ENCODE assay signal across 10 cellular contexts in genomic region chr2:188284251-188284650, GRCh38. TPM values are rescaled to one million over a fixed set of nuclear protein-coding genes. Genes with fewer than 3 reads are reported as not detected.
DNase-seq lines count a peak whose midpoint lies in the region; ATAC-seq, FAIRE-seq and TF ChIP-seq lines count a peak whose summit lies in the region.
"Not testable (repeated sequence)": the region's sequence is repeated elsewhere in the genome, so short reads cannot be mapped to it uniquely, and the experiment has no call there.
"Had no signal": no experiment of that assay in that cellular context is flagged by ENCODE, and none has a peak within 500 bp of the region (broad histone marks: within the 10 kb centered on the region; RNA-seq: fewer than 3 reads in every experiment).

No MANE protein-coding gene starts in this region.

- H3K23ac ChIP-seq in H1 (ENCODE audit: insufficient read length), result not testable (repeated sequence)

- H2BK12ac ChIP-seq in H1 (ENCODE audit: low read depth, low read length), result not testable (repeated sequence)

- H3K9me2 ChIP-seq in GM23338 (ENCODE audit: insufficient read depth), result not testable (repeated sequence)

- H3F3A ChIP-seq in GM23338 (replicated peaks; ENCODE audit: low read depth), result not testable (repeated sequence)

- H3K79me2 ChIP-seq in GM23338 (replicated peaks; ENCODE audit: insufficient read depth); GM12878 (ENCODE audit: control insufficient read depth, insufficient read depth, low read length); H1 (ENCODE audit: control insufficient read depth in 1 of 2, insufficient read depth in 2 of 2, low read length in 2 of 2): not testable (repeated sequence)

- H3K4me1 ChIP-seq in GM23338 (ENCODE audit: insufficient read depth), result peaks cover 18% of the 10 kb centered on the region
- not testable (repeated sequence) for H3K4me1 ChIP-seq in GM12878 (ENCODE audit: control insufficient read depth, insufficient read depth, low read length); H1 (replicated peaks in 1 of 4; ENCODE audit: control insufficient read depth in 3 of 4, insufficient read depth in 4 of 4, low read length in 3 of 4)

- H4K20me1 ChIP-seq in GM23338 (replicated peaks; ENCODE audit: insufficient read depth); GM12878 (ENCODE audit: control insufficient read depth, insufficient read depth); H1 (replicated peaks in 1 of 2; ENCODE audit: control insufficient read depth in 1 of 2, insufficient read depth in 2 of 2, low read length in 2 of 2): not testable (repeated sequence)

- peak overlapping the region; percentile 48; the same call in 1 of the 2 replicates for H3K18ac ChIP-seq in H1 (ENCODE audit: extremely low read depth, low read length)

- H3K4ac ChIP-seq in H1 (replicated peaks; ENCODE audit: insufficient read length, low read depth, low read length), result not testable (repeated sequence)

- not testable (repeated sequence) for TF ChIP-seq CTCF in 22Rv1 (IDR thresholded peaks at IDR 0.05); GM23338 (conservative IDR thresholded peaks at IDR 0.05; ENCODE audit: low read depth in 2 of 2); GM12878 (IDR thresholded peaks at IDR 0.05 in 2 of 3, conservative IDR thresholded peaks at IDR 0.05 in 1 of 3; ENCODE audit: control insufficient read depth in 2 of 3, extremely low read depth in 1 of 3, insufficient read depth in 1 of 3, low read depth in 3 of 3, low read length in 3 of 3); H1 (IDR thresholded peaks at IDR 0.05; ENCODE audit: control extremely low read depth in 1 of 3, insufficient read depth in 1 of 3, low read depth in 1 of 3, low read length in 3 of 3); progenitor cell of endocrine pancreas (IDR thresholded peaks at IDR 0.05; ENCODE audit: unreplicated experiment)

- H3K36me3 Mint-ChIP-seq in GM23338 (ENCODE audit: low read depth), result peaks cover 34% of the 10 kb centered on the region; the same call in 2 of the 3 replicates
- not testable (repeated sequence) for H3K36me3 Mint-ChIP-seq in progenitor cell of endocrine pancreas (ENCODE audit: insufficient read depth)

- H3K9ac ChIP-seq in GM12878 (ENCODE audit: control insufficient read depth, insufficient read depth, low read length); H1 (replicated peaks in 1 of 4; ENCODE audit: extremely low read depth in 1 of 4, low read depth in 3 of 4, low read length in 3 of 4): not testable (repeated sequence)

- H2BK20ac ChIP-seq in H1 (ENCODE audit: low read length), result not testable (repeated sequence)

- not testable (repeated sequence) for H3K23me2 ChIP-seq in H1 (ENCODE audit: low read depth, low read length)

- H4K8ac ChIP-seq in H1 (ENCODE audit: extremely low read depth, insufficient read depth, low read length), result not testable (repeated sequence)

- BruUV-seq in GM12878 (replicated peaks; lab: Mats Ljungman, UMichigan), result not testable (repeated sequence)

- not testable (repeated sequence) for TF ChIP-seq EP300 in GM12878 (IDR thresholded peaks at IDR 0.05; ENCODE audit: borderline replicate concordance in 1 of 2, control insufficient read depth in 1 of 2, low read depth in 2 of 2, low read length in 2 of 2); H1 (IDR thresholded peaks at IDR 0.05; ENCODE audit: borderline replicate concordance in 1 of 2, low read depth in 2 of 2, low read length in 2 of 2)

- in situ Hi-C loops in GM12878 (cut with MboI), result not testable (repeated sequence)

- H3K27me3 Mint-ChIP-seq in GM23338 (ENCODE audit: insufficient read depth, low read depth, poor library complexity); progenitor cell of endocrine pancreas: not testable (repeated sequence)

- not testable (repeated sequence) for H2AK5ac ChIP-seq in H1 (ENCODE audit: low read depth, low read length)

- not testable (repeated sequence) for H3K9me3 Mint-ChIP-seq in GM23338
- H3K9me3 Mint-ChIP-seq in progenitor cell of endocrine pancreas (ENCODE audit: low read depth), result peaks cover 18% of the 10 kb centered on the region

- POLR2A ChIA-PET in GM12878 (lab: Charles Lee); H1 (lab: Charles Lee; ENCODE audit: partially characterized antibody): not testable (repeated sequence)

- H3K27me3 ChIP-seq in GM23338 (ENCODE audit: insufficient read depth); GM12878 (replicated peaks in 1 of 2; ENCODE audit: control insufficient read depth in 2 of 2, insufficient read depth in 2 of 2, low read length in 1 of 2); H1 (replicated peaks in 1 of 4; ENCODE audit: control insufficient read depth in 3 of 4, extremely low read depth in 1 of 4, insufficient read depth in 3 of 4, low read length in 3 of 4): not testable (repeated sequence)

- H3K56ac ChIP-seq in H1 (replicated peaks; ENCODE audit: insufficient read length, low read depth, low read length), result not testable (repeated sequence)

- CTCF ChIA-PET in GM12878 (lab: Yijun Ruan, JAX); H1 (lab: Charles Lee; ENCODE audit: partially characterized antibody): not testable (repeated sequence)

- TF ChIP-seq RAD21 in GM12878 (IDR thresholded peaks at IDR 0.05; ENCODE audit: insufficient read depth, low read depth, low read length); H1 (IDR thresholded peaks at IDR 0.05 in 1 of 2, conservative IDR thresholded peaks at IDR 0.05 in 1 of 2; ENCODE audit: low read depth in 2 of 2, low read length in 2 of 2): not testable (repeated sequence)

- not testable (repeated sequence) for H2BK5ac ChIP-seq in H1 (ENCODE audit: low read depth, low read length)

- not testable (repeated sequence) for H3K4me2 ChIP-seq in GM23338; GM12878 (ENCODE audit: control insufficient read depth, insufficient read depth); H1 (ENCODE audit: insufficient read depth in 1 of 2, low read depth in 2 of 2, low read length in 2 of 2)

- H3K9me3 ChIP-seq in GM12878 (replicated peaks; ENCODE audit: control insufficient read depth, insufficient read depth, low read length); H1 (ENCODE audit: insufficient read depth in 2 of 2, low read depth in 1 of 2, low read length in 1 of 2): not testable (repeated sequence)

- H3K4me1 Mint-ChIP-seq in GM23338, result peaks cover 48% of the 10 kb centered on the region
- H3K4me1 Mint-ChIP-seq in progenitor cell of endocrine pancreas (ENCODE audit: low read depth), result not testable (repeated sequence)

- intact Hi-C loops in GM12878 (cut with micrococcal nuclease; ENCODE audit: unreplicated experiment), result not testable (repeated sequence)

- not testable (repeated sequence) for H4K91ac ChIP-seq in H1 (replicated peaks; ENCODE audit: insufficient read length, low read length)

- RAD21 ChIA-PET in GM12878 (lab: Charles Lee; ENCODE audit: unreplicated experiment), result not testable (repeated sequence)

- not testable (repeated sequence) for H3K4me3 ChIP-seq in GM23338; GM12878; H1 (ENCODE audit: extremely low read depth in 1 of 4, insufficient read depth in 2 of 4, low read depth in 3 of 4, low read length in 4 of 4)

- not testable (repeated sequence) for H3K79me1 ChIP-seq in H1 (ENCODE audit: low read depth, low read length)

- H3K36me3 ChIP-seq in GM23338 (ENCODE audit: insufficient read depth); GM12878 (ENCODE audit: control insufficient read depth in 2 of 2, insufficient read depth in 2 of 2, low read length in 1 of 2); H1 (ENCODE audit: control insufficient read depth in 2 of 4, insufficient read depth in 4 of 4, low read length in 3 of 4): not testable (repeated sequence)

- not testable (repeated sequence) for TF ChIP-seq POLR2A in GM12878 (IDR thresholded peaks at IDR 0.05; ENCODE audit: low read depth, low read length); H1 (IDR thresholded peaks at IDR 0.05; ENCODE audit: control extremely low read depth in 1 of 2, low read depth in 2 of 2, low read length in 2 of 2)

- H3K4me3 Mint-ChIP-seq in GM23338, result peak overlapping the region; percentile 51; the same call in 2 of the 3 replicates
- not testable (repeated sequence) for H3K4me3 Mint-ChIP-seq in progenitor cell of endocrine pancreas (ENCODE audit: low read depth)

- H2BK120ac ChIP-seq in H1 (replicated peaks; ENCODE audit: low read depth, low read length), result not testable (repeated sequence)

- H4K5ac ChIP-seq in H1 (ENCODE audit: insufficient read length, low read depth, low read length), result not testable (repeated sequence)

- SMC1A ChIA-PET in GM12878 (lab: Charles Lee; ENCODE audit: uncharacterized antibody, unreplicated experiment), result interaction anchor here (1.0 kb wide), 1 partner anchor 87 kb away, joined by 3 read pairs; no protein-coding TSS in a partner anchor

- FAIRE-seq in GM12878 (lab: Jason Lieb, UNC); H1 (lab: Jason Lieb, UNC): not testable (repeated sequence)

- not testable (repeated sequence) for ATAC-seq in GM23338, GM12878

- H2AFZ ChIP-seq in GM23338; GM12878 (ENCODE audit: control insufficient read depth, low read depth, low read length); H1 (ENCODE audit: low read length): not testable (repeated sequence)

- not testable (repeated sequence) for H3K14ac ChIP-seq in H1 (ENCODE audit: insufficient read length)

- not testable (repeated sequence) for H2BK15ac ChIP-seq in H1 (ENCODE audit: low read length)

- 0 out of 2 replicates have a peak overlapping the region, but pooled peaks have one; percentile 81 for H3K27ac Mint-ChIP-seq in GM23338
- peak overlapping the region; percentile 56 for H3K27ac Mint-ChIP-seq in progenitor cell of endocrine pancreas

- peak overlapping the region; percentile 12; the same call in 1 of the 2 replicates for H3K27ac ChIP-seq in 22Rv1
- not testable (repeated sequence) for H3K27ac ChIP-seq in GM23338 (ENCODE audit: low read depth); GM12878 (ENCODE audit: control insufficient read depth, insufficient read depth); H1 (ENCODE audit: low read depth, low read length)

- WGBS in GM12878 (ENCODE audit: insufficient coverage, insufficient replicate concordance, low lambda C conversion rate, missing lambda C conversion rate), result 3% methylated on average over 3 of the region's 3 CpGs
- 84% methylated on average over 3 of the region's 3 CpGs; no CpG with 5 or more reads in 1 of the 2 experiments for WGBS in H1 (ENCODE audit: extremely low coverage in 1 of 2, insufficient coverage in 1 of 2, insufficient read length in 1 of 2, insufficient replicate concordance in 2 of 2, low coverage in 1 of 2, low lambda C conversion rate in 2 of 2, missing lambda C conversion rate in 1 of 2), 2 experiments

- DNase-seq in GM23338 (ENCODE audit: low spot score); GM12878 (ENCODE audit: low read depth, low spot score); H1 (ENCODE audit: low read depth in 1 of 2, low spot score in 2 of 2); progenitor cell of endocrine pancreas (ENCODE audit: low spot score, unreplicated experiment): not testable (repeated sequence)
- DNase-seq in OCI-M1 (lab: John Stamatoyannopoulos, UW), result peak; percentile 28

RNA-seq across cellular contexts. Expression of gene GULP1, which starts 7.4 kb away (rescaled TPM):
- total RNA-seq in GM23338 (2014; rRNA removed; shearing (Covaris generic)), result 181 and 200 TPM in 2 replicates
- polyA plus RNA-seq in GM23338 (2016; fragmentation: Nextera tagmentation; extraction: Ambion mirVana) (75.3 and 94.6 TPM in 2 replicates), GM12878 (2011; rRNA removed) (1.3 and 2.1 TPM in 2 replicates), GM12878 (2014; fragmentation: Illumina TruSeq; extraction: Trizol) (not detected in 2 replicates), GM12878 (2014; fragmentation: Nextera tagmentation; extraction: Ambion mirVana) (under 1 TPM in 1 of 2 experiments, not detected in 1; 0.02 TPM), GM12878 (2014; rRNA removed) (not detected in 2 replicates), GM12878 (2016; fragmentation: Nextera tagmentation; extraction: Ambion mirVana) (under 1 TPM; 0.15 to 0.39 TPM), H1 (2011; rRNA removed) (56.4 and 69.7 TPM in 2 replicates)
- 0.04 TPM in 1 of 2 replicates, not detected in the other for total RNA-seq in GM12878 (2013; cell fraction: nucleolus; rRNA removed)
- total RNA-seq in GM12878 (2014; rRNA removed) (not detected in 2 replicates), GM12878 (2014; rRNA removed; fragmentation: Illumina TruSeq; extraction: Trizol) (0.09 TPM in 1 of 2 replicates, not detected in the other), GM12878 (2021) (0.13 TPM in 1 of 2 replicates, not detected in the other), progenitor cell of endocrine pancreas (35.3 and 39.4 TPM in 2 replicates)
- polyA plus RNA-seq in GM12878 (2011; ENCODE audit: low read depth), result not detected
- 0.58 and 0.85 TPM in 2 replicates for polyA plus RNA-seq in GM12878 (2011; cell fraction: cytosol; rRNA removed)
- 0.35 and 0.54 TPM in 2 replicates for polyA plus RNA-seq in GM12878 (2011; cell fraction: nucleus; rRNA removed)
- 0.03 TPM in 1 of 2 replicates, not detected in the other for polyA plus RNA-seq in GM12878 (2012)
- 0.98 and 2.6 TPM in 2 replicates for polyA minus RNA-seq in GM12878 (2011; rRNA and poly(A)+ RNA removed)
- polyA minus RNA-seq in GM12878 (2011; cell fraction: cytosol; rRNA and poly(A)+ RNA removed), result not detected in 2 replicates
- 0.97 and 1.5 TPM in 2 replicates for polyA minus RNA-seq in GM12878 (2011; cell fraction: nucleus; rRNA and poly(A)+ RNA removed)
- 130 and 139 TPM in 2 replicates for total RNA-seq in H1 (2021; fragmentation: NEBNext Ultra II Directional; extraction: Animal tissue kit (Norgen Biotek cat#: 25700))
- 69.1 TPM for polyA plus RNA-seq in H1 (2011; cell fraction: cytosol; rRNA removed)
- polyA plus RNA-seq in H1 (2011; cell fraction: nucleus; rRNA removed), result 80.6 TPM
- polyA plus RNA-seq in H1 (2012, experiment 1 of 2), result 64.6 to 96.2 TPM (median 88.8 TPM) in 4 replicates
- 8.6 TPM for polyA plus RNA-seq in H1 (2012, experiment 2 of 2)
- polyA plus RNA-seq in H1 (2013, experiment 1 of 2), result 131 TPM
- polyA plus RNA-seq in H1 (2013, experiment 2 of 2), result 136 TPM
- polyA minus RNA-seq in H1 (2011; rRNA and poly(A)+ RNA removed), result 101 and 170 TPM in 2 replicates
- polyA minus RNA-seq in H1 (2011; cell fraction: cytosol; rRNA and poly(A)+ RNA removed), result 112 TPM
- 251 TPM for polyA minus RNA-seq in H1 (2011; cell fraction: nucleus; rRNA and poly(A)+ RNA removed)
- total RNA-seq: CD4-positive, alpha-beta memory T cell; CD4-positive, CD25-positive, alpha-beta regulatory T cell; CD8-positive, alpha-beta memory T cell had no signal
- polyA plus RNA-seq: CD14-positive monocyte; CD4-positive, alpha-beta memory T cell; CD4-positive, CD25-positive, alpha-beta regulatory T cell; CD8-positive, alpha-beta memory T cell had no signal

Comparison
In these comparisons a context has a peak if more than half of its experiments do, and no peak if none do; other contexts are left out.
1. RNA of gene GULP1, which starts 7.4 kb away (total RNA-seq): 181 to 200 TPM in GM23338, 130 to 139 TPM in H1 and 35.3 to 39.4 TPM in progenitor cell of endocrine pancreas; 0.04 to 0.13 TPM in GM12878; every median in the first group is over 10 times any median in the second.